ENCODE assay signal across 14 cellular contexts in the genomic region with DNA sequence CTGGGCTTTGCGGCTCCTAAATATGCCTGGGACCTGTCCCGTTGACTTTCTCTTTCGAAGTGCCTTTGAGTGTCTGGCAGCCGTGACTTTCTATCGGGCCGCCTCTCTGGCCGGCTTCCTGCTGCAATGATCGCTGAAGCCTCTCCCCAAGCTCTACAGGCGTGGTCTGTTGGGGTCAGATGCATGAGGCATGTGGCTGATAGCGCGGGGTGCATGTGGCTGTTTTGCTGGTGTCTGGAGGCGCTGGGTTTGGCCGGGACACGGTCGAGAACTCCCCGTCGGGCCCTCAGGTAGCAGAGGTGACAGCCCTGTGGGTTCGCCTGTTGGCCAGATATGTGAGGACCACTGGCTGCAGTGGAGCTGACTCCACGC. TPM values are rescaled to one million over a fixed set of nuclear protein-coding genes. Genes with fewer than 3 reads are reported as not detected.
DNase-seq lines count a peak whose midpoint lies in the region; ATAC-seq and TF ChIP-seq lines count a peak whose summit lies in the region.
"Had no signal": no experiment of that assay in that cellular context is flagged by ENCODE, and none has a peak within 500 bp of the region (broad histone marks: within the 10 kb centered on the region; RNA-seq: fewer than 3 reads in every experiment).

No MANE protein-coding gene starts in this region.

- peak; percentile 34 for DNase-seq in M059J (ENCODE audit: low read depth)
- peak; percentile 15 for DNase-seq in medulla oblongata (ENCODE audit: extremely low spot score)
- peak in 1 of 2 donors; percentile 57 for DNase-seq in upper lobe of left lung
- no peak for DNase-seq in HuH-7.5 (ENCODE audit: low spot score)
- no peak for DNase-seq in NAMALWA (ENCODE audit: low spot score)
- DNase-seq: activated CD4-positive, alpha-beta T cell treated with anti-CD3 and anti-CD28 coated beads for 1 hour; activated T-cell treated with anti-CD3 and anti-CD28 coated beads, Interleukin-2, amount 50 U/mL, for 1 hour; mesendoderm; stimulated activated naive CD8-positive, alpha-beta T cell treated with anti-CD3 and anti-CD28 coated beads, Interleukin-15, amount 100 ng/mL, for 72 hours; SW 1271 had no signal

- H3K36me3 ChIP-seq in upper lobe of left lung = no peaks in the 10 kb centered on the region
- H3K36me3 ChIP-seq: ovary had no signal

- no peak for TF ChIP-seq EP300 in upper lobe of left lung (IDR thresholded peaks at IDR 0.05)

- TF ChIP-seq POLR2A in upper lobe of left lung (IDR thresholded peaks at IDR 0.05) = no peak

- H3K4me1 ChIP-seq in upper lobe of left lung = peaks cover 0 to 12% (median 0%) of the 10 kb centered on the region in 4 donors

- H3K4me3 ChIP-seq in upper lobe of left lung = peak overlapping the region in 3 of 4 donors; percentile 13 to 26 (median 22)
- H3K4me3 ChIP-seq: ovary had no signal

- no peaks in the 10 kb centered on the region for H3K27me3 ChIP-seq in upper lobe of left lung
- H3K27me3 ChIP-seq: ovary had no signal

- ATAC-seq in upper lobe of left lung (ENCODE audit: low FRiP score in 2 of 2) = peak in 1 of 2 donors; percentile 64
- ATAC-seq in GM18870 (IDR thresholded peaks at IDR 0.05; ENCODE audit: unreplicated experiment) = no peak
- ATAC-seq: stimulated activated naive CD8-positive, alpha-beta T cell treated with anti-CD3 and anti-CD28 coated beads, Interleukin-15, amount 100 ng/mL, for 72 hours had no signal

- WGBS in upper lobe of left lung, 2 donors = 69 to 78% methylated on average over 7 to 19 of the region's 19 CpGs

- no peaks in the 10 kb centered on the region for H3K9me3 ChIP-seq in upper lobe of left lung
- H3K9me3 ChIP-seq: ovary had no signal

- no peak for TF ChIP-seq CTCF in upper lobe of left lung (IDR thresholded peaks at IDR 0.05)

- H3K27ac ChIP-seq in cingulate gyrus (ENCODE audit: low read depth, low read length) (peak overlapping the region; percentile 90), upper lobe of left lung (peak overlapping the region in 1 of 4 donors; percentile 40)
- H3K27ac ChIP-seq: HL-60, ovary had no signal

RNA-seq across cellular contexts. Expression of a gene that starts 38.4 kb away (rescaled TPM):
- not detected in 2 replicates for total RNA-seq in M059J (2014; rRNA removed; shearing (Covaris generic))
- total RNA-seq in upper lobe of left lung = 1 to 10 TPM in 2 of 6 donors, under 1 TPM in 4; 0.14 to 1.1 (median 0.57) TPM

RNA-seq across cellular contexts. Expression of a gene that starts 49.1 kb away (rescaled TPM):
- 2.4 and 2.8 TPM in 2 replicates for total RNA-seq in M059J (2014; rRNA removed; shearing (Covaris generic))
- total RNA-seq in upper lobe of left lung = 100 to 1,000 TPM in 1 of 6 donors, 10 to 100 TPM in 5; 20.3 to 147 (median 28.2) TPM

RNA-seq across cellular contexts. Expression of a gene that starts 52.6 kb away (rescaled TPM):
- not detected in 2 replicates for total RNA-seq in M059J (2014; rRNA removed; shearing (Covaris generic))
- not detected for total RNA-seq in upper lobe of left lung
- total RNA-seq: ovary had no signal

Comparison
In these comparisons a context has a peak if more than half of its experiments do, and no peak if none do; other contexts are left out.
1. DNase-seq: peak in M059J (single experiment) and medulla oblongata (single experiment); none in HuH-7.5 (single experiment) and NAMALWA (single experiment).